25 cellular contexts compared by ENCODE assay signal in genomic region chr3:170275832-170276231, GRCh38.
"Had no signal": no experiment of that assay in that cellular context is flagged by ENCODE, and none has a peak within 500 bp of the region (broad histone marks: within the 10 kb centered on the region; RNA-seq: fewer than 3 reads in every experiment).

No MANE protein-coding gene starts in this region.

- H3K4me1 Mint-ChIP-seq: neural progenitor cell had no signal

- H3K4me1 ChIP-seq: foreskin keratinocyte, neural progenitor cell, prostate gland, right atrium auricular region, thyroid gland, vagina had no signal

- H3K27me3 ChIP-seq: dorsolateral prefrontal cortex, esophagus muscularis mucosa, foreskin keratinocyte, gastroesophageal sphincter, heart left ventricle, hepatocyte, left lung, neural progenitor cell, right atrium auricular region, sigmoid colon, stomach, thyroid gland, vagina had no signal

- H3K27ac Mint-ChIP-seq: nephron, neural progenitor cell had no signal

- H3K4me3 Mint-ChIP-seq: nephron, neural progenitor cell had no signal

- H3K4me3 ChIP-seq: dorsolateral prefrontal cortex, esophagus muscularis mucosa, gastroesophageal sphincter, heart left ventricle, hepatocyte, left lung, neural progenitor cell, prostate gland, right atrium auricular region, sigmoid colon, stomach, thyroid gland, vagina had no signal

- DNase-seq: dorsolateral prefrontal cortex; effector CD8-positive, alpha-beta T cell; foreskin keratinocyte; heart left ventricle; left cardiac atrium; left lung; mesendoderm; midbrain; naive thymus-derived CD4-positive, alpha-beta T cell; sigmoid colon; stimulated activated CD4-positive, alpha-beta T cell treated with anti-CD3 and anti-CD28 coated beads, Interleukin-2, amount 100 ng/mL, for 24 hours; stimulated activated CD4-positive, alpha-beta T cell treated with anti-CD3 and anti-CD28 coated beads, Interleukin-4, amount 100 ng/mL, for 24 hours; stimulated activated naive CD4-positive, alpha-beta T cell treated with Interleukin-2 at 50 U/mL for 16 hours; stomach; thyroid gland; trophoblast cell had no signal

- H3K36me3 ChIP-seq: prostate gland had no signal

- H3K27me3 Mint-ChIP-seq: naive thymus-derived CD4-positive, alpha-beta T cell had no signal

- H3K27ac ChIP-seq: dorsolateral prefrontal cortex, esophagus muscularis mucosa, foreskin keratinocyte, gastroesophageal sphincter, heart left ventricle, hepatocyte, left lung, neural progenitor cell, prostate gland, right atrium auricular region, sigmoid colon, stomach, thyroid gland, vagina had no signal

- H3K9me3 Mint-ChIP-seq: nephron; neural progenitor cell; stimulated activated effector memory CD8-positive, alpha-beta T cell treated with anti-CD3 and anti-CD28 coated beads, Interleukin-12 subunit alpha, Interleukin-12 subunit beta, amount 100 ng/mL, for 72 hours had no signal

- H3K9me3 ChIP-seq: esophagus muscularis mucosa, gastroesophageal sphincter, heart left ventricle, left lung, prostate gland, right atrium auricular region, sigmoid colon, stomach, thyroid gland, vagina had no signal

- ATAC-seq: foreskin keratinocyte; gastroesophageal sphincter; heart left ventricle; left cardiac atrium; left lung; naive thymus-derived CD4-positive, alpha-beta T cell; stimulated activated effector memory CD8-positive, alpha-beta T cell treated with anti-CD3 and anti-CD28 coated beads, Interleukin-12 subunit alpha, Interleukin-12 subunit beta, amount 100 ng/mL, for 72 hours had no signal
